In the genomic region with DNA sequence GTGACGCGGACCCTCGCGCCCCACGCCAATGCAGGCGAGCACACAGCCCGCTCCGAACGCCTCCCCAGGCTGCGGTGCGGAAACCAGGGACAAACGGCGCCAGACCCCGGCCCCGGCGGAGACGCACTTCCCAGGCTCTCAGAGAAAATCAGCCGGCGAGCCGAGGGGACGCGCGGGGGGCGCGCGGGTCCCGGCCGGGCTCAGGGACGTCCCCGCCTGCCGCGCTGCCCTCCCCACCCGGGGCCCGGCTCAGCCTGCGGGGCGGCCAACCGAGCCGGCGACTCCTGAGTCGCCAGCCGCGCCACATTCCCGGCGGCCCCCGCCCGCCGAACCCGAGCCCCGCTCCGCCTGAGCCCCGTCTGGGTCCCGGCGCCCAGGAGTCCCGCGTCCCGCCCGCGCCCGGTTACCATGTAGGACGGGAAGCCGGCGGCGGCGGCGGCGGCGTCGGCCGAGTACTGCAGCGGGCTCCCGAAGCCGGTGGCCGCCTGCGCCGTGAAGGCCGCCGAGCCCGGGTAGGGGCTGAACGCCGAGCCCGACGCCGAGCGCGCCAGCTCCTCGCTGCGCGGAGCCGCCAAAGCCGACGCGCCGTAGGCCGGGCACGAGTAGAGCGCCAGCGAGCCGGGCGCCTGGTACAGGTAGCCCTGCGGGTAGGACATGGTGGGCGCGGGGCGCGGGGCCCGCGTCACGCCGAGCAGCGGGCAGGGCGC, we compare ENCODE assay signal across 9 cellular contexts. TPM values are rescaled to one million over a fixed set of nuclear protein-coding genes. Genes with fewer than 3 reads are reported as not detected.
DNase-seq lines count a peak whose midpoint lies in the region; ATAC-seq and TF ChIP-seq lines count a peak whose summit lies in the region.
"Had no signal": no experiment of that assay in that cellular context is flagged by ENCODE, and none has a peak within 500 bp of the region (broad histone marks: within the 10 kb centered on the region; RNA-seq: fewer than 3 reads in every experiment).

No MANE protein-coding gene starts in this region.

- H3K9me3 Mint-ChIP-seq in stimulated activated naive B cell treated with anti-CD40 and anti-IgM and Interleukin-4, amounts not matched to agents 10 μg/mL and 1 μg/mL and 100 μg/mL, for 72 hours: peaks cover 0 to 6% of the 10 kb centered on the region in 2 donors

- peak overlapping the region; percentile 85 for H3K4me3 ChIP-seq in HUES6 (ENCODE audit: low read depth, low read length)
- H3K4me3 ChIP-seq in astrocyte of the cerebellum (ENCODE audit: low read depth, low read length): peak overlapping the region; percentile 83
- peak overlapping the region; percentile 71 for H3K4me3 ChIP-seq in iPS-15b (ENCODE audit: low read depth, low read length)

- no peak for ATAC-seq in stimulated activated naive B cell treated with anti-CD40 and anti-IgM and Interleukin-4, amounts not matched to agents 10 μg/mL and 1 μg/mL and 100 μg/mL, for 72 hours (replicated peaks)
- ATAC-seq in HG03039 (IDR thresholded peaks at IDR 0.05; ENCODE audit: unreplicated experiment) (no peak), T-helper 17 cell (no peak)

- H3K4me1 Mint-ChIP-seq in stimulated activated naive B cell treated with anti-CD40 and anti-IgM and Interleukin-4, amounts not matched to agents 10 μg/mL and 1 μg/mL and 100 μg/mL, for 72 hours: peaks cover 1 to 21% of the 10 kb centered on the region in 2 donors
- H3K4me1 Mint-ChIP-seq in T-helper 17 cell: peaks cover 6% of the 10 kb centered on the region

- peak overlapping the region; percentile 90 for H3K27ac ChIP-seq in HUES6 (ENCODE audit: low read depth, low read length)

- DNase-seq in astrocyte of the cerebellum (ENCODE audit: low read depth) (no peak), T-helper 17 cell (no peak)
- DNase-seq in stimulated activated naive B cell treated with anti-CD40 and anti-IgM and Interleukin-4, amounts not matched to agents 10 μg/mL and 1 μg/mL and 100 μg/mL, for 72 hours: no peak
- no peak for DNase-seq in activated effector memory CD4-positive, alpha-beta T cell treated with anti-CD3 and anti-CD28 coated beads, Interleukin-2, amount 50 U/mL, for 16 hours
- DNase-seq: GOT3 had no signal

- peak overlapping the region; percentile 92 for H3K27ac Mint-ChIP-seq in stimulated activated naive B cell treated with anti-CD40 and anti-IgM and Interleukin-4, amounts not matched to agents 10 μg/mL and 1 μg/mL and 100 μg/mL, for 72 hours
- H3K27ac Mint-ChIP-seq in T-helper 17 cell: no peak overlapping the region

- peaks cover 30% of the 10 kb centered on the region for H3K36me3 ChIP-seq in HUES6 (ENCODE audit: control insufficient read depth, insufficient read depth, low read length)
- H3K36me3 ChIP-seq in iPS-15b (ENCODE audit: control insufficient read depth, insufficient read depth, low read length): peaks cover 27% of the 10 kb centered on the region

- no peak for TF ChIP-seq CTCF in astrocyte of the cerebellum (IDR thresholded peaks at IDR 0.05; ENCODE audit: low read depth, low read length, missing control alignments)

- H3K9me3 ChIP-seq in HUES6 (ENCODE audit: control insufficient read depth, insufficient read depth, low read depth, low read length) (no peaks in the 10 kb centered on the region), iPS-15b (ENCODE audit: control insufficient read depth, insufficient read depth, low read length) (no peaks in the 10 kb centered on the region), T-helper 17 cell (ENCODE audit: control insufficient read depth, low read length, poor library complexity, severe bottlenecking) (peaks cover 2% of the 10 kb centered on the region)

- H3K27me3 ChIP-seq in HUES6 (ENCODE audit: control insufficient read depth, insufficient read depth, low read length): peaks cover 59% of the 10 kb centered on the region
- H3K27me3 ChIP-seq in iPS-15b (ENCODE audit: control insufficient read depth, insufficient read depth, low read length): peaks cover 20% of the 10 kb centered on the region

- in situ Hi-C loops in astrocyte of the cerebellum (cut with HindIII; ENCODE audit: low sequenced_read_pairs): no loop called here

- peaks cover 3 to 15% of the 10 kb centered on the region in 2 donors for H3K36me3 Mint-ChIP-seq in stimulated activated naive B cell treated with anti-CD40 and anti-IgM and Interleukin-4, amounts not matched to agents 10 μg/mL and 1 μg/mL and 100 μg/mL, for 72 hours
- peaks cover 4% of the 10 kb centered on the region for H3K36me3 Mint-ChIP-seq in T-helper 17 cell (ENCODE audit: low read depth)

- peaks cover 44 to 67% of the 10 kb centered on the region in 2 donors for H3K27me3 Mint-ChIP-seq in stimulated activated naive B cell treated with anti-CD40 and anti-IgM and Interleukin-4, amounts not matched to agents 10 μg/mL and 1 μg/mL and 100 μg/mL, for 72 hours
- H3K27me3 Mint-ChIP-seq in T-helper 17 cell: peaks cover 56% of the 10 kb centered on the region

- H3K4me1 ChIP-seq in HUES6 (ENCODE audit: control insufficient read depth, insufficient read depth, low read length): peaks cover 31% of the 10 kb centered on the region
- H3K4me1 ChIP-seq in iPS-15b (ENCODE audit: control insufficient read depth, insufficient read depth, low read length): peaks cover 3% of the 10 kb centered on the region

- peak overlapping the region; percentile 95 for H3K9ac ChIP-seq in HUES6 (ENCODE audit: low read length)
- H3K9ac ChIP-seq in iPS-15b (ENCODE audit: low read depth, low read length): peak overlapping the region; percentile 91

- H3K4me3 Mint-ChIP-seq in stimulated activated naive B cell treated with anti-CD40 and anti-IgM and Interleukin-4, amounts not matched to agents 10 μg/mL and 1 μg/mL and 100 μg/mL, for 72 hours: no peak overlapping the region
- no peak overlapping the region for H3K4me3 Mint-ChIP-seq in T-helper 17 cell

RNA-seq across cellular contexts. Expression of gene IRX2, which starts 0.6 kb away (rescaled TPM):
- not detected for total RNA-seq in T-helper 17 cell
- total RNA-seq: pulmonary artery endothelial cell had no signal
